8 cellular contexts compared by ENCODE assay signal in the genomic region with DNA sequence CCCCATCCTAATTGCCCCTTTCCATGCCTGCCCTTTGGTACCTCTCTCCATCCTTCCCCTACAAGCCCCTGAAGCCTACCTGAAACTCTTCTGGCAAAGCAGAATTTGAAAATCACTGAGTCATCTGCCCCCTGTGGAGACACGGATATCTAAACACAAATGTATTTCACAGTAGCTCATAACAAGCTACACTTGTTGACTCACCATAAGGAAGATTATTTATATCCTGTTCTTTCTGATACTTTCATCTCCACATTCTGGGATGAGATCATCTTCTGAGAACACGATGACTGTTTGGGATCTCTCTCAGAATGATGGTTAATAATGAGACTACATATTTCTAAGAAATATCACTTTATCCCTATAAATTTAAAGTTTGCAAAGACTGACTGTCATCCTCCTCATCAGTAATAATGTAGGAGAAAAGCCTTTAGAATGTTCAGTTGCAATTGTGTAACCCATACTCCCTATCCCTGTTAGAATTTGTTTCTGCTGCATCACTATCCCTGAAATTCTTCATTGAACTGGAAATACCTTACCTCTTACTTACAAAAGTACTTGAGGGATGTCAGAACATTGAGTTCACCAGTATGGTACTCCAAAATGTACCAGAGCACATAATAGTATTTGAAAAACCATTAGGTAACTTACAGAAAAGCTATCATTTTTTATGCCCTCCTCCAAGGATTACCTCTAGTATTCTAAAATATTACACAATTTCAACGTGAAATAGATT. TPM values are rescaled to one million over a fixed set of nuclear protein-coding genes. Genes with fewer than 3 reads are reported as not detected.
A peak's percentile ranks its signal among the peaks of the same experiment; 100 is the strongest.
DNase-seq lines count a peak whose midpoint lies in the region; ATAC-seq, FAIRE-seq and TF ChIP-seq lines count a peak whose summit lies in the region.

No MANE protein-coding gene starts in this region.

- DNase-seq in A172 (ENCODE audit: low spot score) (peak; percentile 93), H4 (ENCODE audit: low spot score) (peak; percentile 86), SJSA1 (ENCODE audit: low read depth in 1 of 2, low spot score in 2 of 2) (peak; percentile 61 to 68), heart left ventricle (no peak), tibial nerve (ENCODE audit: low spot score in 2 of 2) (no peak), small intestine (no peak), ureter (ENCODE audit: low spot score) (no peak)

- H3K27ac ChIP-seq in SJSA1 (peak overlapping the region; percentile 70), heart left ventricle (peak overlapping the region; percentile 10 to 67 (median 34)), tibial nerve (no peak overlapping the region), small intestine (ENCODE audit: low read depth in 1 of 2, low read length in 1 of 2) (no peak overlapping the region)

- H3K36me3 ChIP-seq in SJSA1 (peaks cover 12% of the 10 kb centered on the region), heart left ventricle (peaks cover 0 to 23% (median 2%) of the 10 kb centered on the region in 9 donors), tibial nerve (no peaks in the 10 kb centered on the region), small intestine (ENCODE audit: control insufficient read depth in 2 of 2, insufficient read depth in 2 of 2, low read length in 2 of 2) (no peaks in the 10 kb centered on the region)

- H3K9me3 ChIP-seq in SJSA1 (replicated peaks) (no peaks in the 10 kb centered on the region), heart left ventricle (peaks cover 0 to 8% (median 0%) of the 10 kb centered on the region in 12 donors), tibial nerve (peaks cover 0 to 3% (median 0%) of the 10 kb centered on the region in 4 donors), small intestine (ENCODE audit: control insufficient read depth, low read depth) (no peaks in the 10 kb centered on the region)

- peaks cover 19% of the 10 kb centered on the region for H3K4me1 ChIP-seq in SJSA1 (replicated peaks)
- peaks cover 0 to 56% (median 39%) of the 10 kb centered on the region in 12 donors for H3K4me1 ChIP-seq in heart left ventricle
- peaks cover 0 to 1% (median under 1%) of the 10 kb centered on the region in 4 donors for H3K4me1 ChIP-seq in tibial nerve
- no peaks in the 10 kb centered on the region for H3K4me1 ChIP-seq in small intestine (ENCODE audit: control insufficient read depth in 2 of 2, insufficient read depth in 1 of 2, low read depth in 1 of 2, low read length in 1 of 2)

- H3K27me3 ChIP-seq in SJSA1 (replicated peaks) (no peaks in the 10 kb centered on the region), heart left ventricle (no peaks in the 10 kb centered on the region), tibial nerve (no peaks in the 10 kb centered on the region), small intestine (ENCODE audit: control insufficient read depth in 2 of 2, insufficient read depth in 2 of 2, low read length in 2 of 2) (no peaks in the 10 kb centered on the region)

- TF ChIP-seq POLR2A in heart left ventricle (IDR thresholded peaks at IDR 0.05) (no peak), tibial nerve (IDR thresholded peaks at IDR 0.05) (no peak)

- 34 to 39% (median 37%) methylated on average over 3 of the region's 3 CpGs for WGBS in heart left ventricle, 4 donors
- WGBS in tibial nerve, 2 donors: 50 to 52% methylated on average over 3 of the region's 3 CpGs
- 52 to 65% (median 59%) methylated on average over 3 of the region's 3 CpGs for WGBS in small intestine, 3 donors

- TF ChIP-seq EP300 in tibial nerve (IDR thresholded peaks at IDR 0.05): no peak

- ATAC-seq in heart left ventricle (peak; percentile 46 to 68 (median 52)), GM21786 (IDR thresholded peaks at IDR 0.05; ENCODE audit: unreplicated experiment) (no peak)

- TF ChIP-seq CTCF in heart left ventricle (IDR thresholded peaks at IDR 0.05): peak in 1 of 12 donors; percentile 17
- no peak for TF ChIP-seq CTCF in tibial nerve (IDR thresholded peaks at IDR 0.05)

- no peak overlapping the region for H3K4me3 ChIP-seq in SJSA1
- H3K4me3 ChIP-seq in heart left ventricle: no peak overlapping the region
- H3K4me3 ChIP-seq in tibial nerve: no peak overlapping the region
- no peak overlapping the region for H3K4me3 ChIP-seq in small intestine (ENCODE audit: low read depth in 1 of 2, low read length in 2 of 2)

- no peak for FAIRE-seq in small intestine (lab: Jason Lieb, UNC)

- intact Hi-C loops in heart left ventricle (cut with DNase I): no loop called here

RNA-seq across cellular contexts. Expression of a gene that starts 32.9 kb away (rescaled TPM):
- total RNA-seq in A172 (2014; rRNA removed; shearing (Covaris generic)): 0.43 and 43.0 TPM in 2 replicates
- 3.2 and 3.4 TPM in 2 replicates for total RNA-seq in H4 (2014; rRNA removed; shearing (Covaris generic))
- total RNA-seq in SJSA1 (2014; rRNA removed; shearing (Covaris generic)): 1.5 and 9.4 TPM in 2 replicates
- total RNA-seq in heart left ventricle (100 to 1,000 TPM in 1 of 9 donors, 10 to 100 TPM in 8; 38.8 to 137 (median 49.9) TPM), tibial nerve (10 to 100 TPM; 12.6 to 36.0 (median 27.5) TPM), ureter (5.8 TPM)
- polyA plus RNA-seq in heart left ventricle (100 to 1,000 TPM in 1 of 2 donors, 10 to 100 TPM in 1; 23.8 to 100 TPM), small intestine (1 to 10 TPM in 1 of 3 donors, under 1 TPM in 1, not detected in 1; 0.54 to 3.5 TPM)

Comparison
In these comparisons a context has a peak if more than half of its experiments do, and no peak if none do; other contexts are left out.
1. DNase-seq: peak in A172 (single experiment), H4 (single experiment) and SJSA1 (2 of 2); none in heart left ventricle (0 of 5), tibial nerve (0 of 2), small intestine (single experiment) and ureter (single experiment).
2. H3K27ac ChIP-seq: peak in SJSA1 (single experiment) and heart left ventricle (12 of 12); none in tibial nerve (0 of 4) and small intestine (0 of 2).